ENCODE assay signal across 17 cellular contexts in the genomic region with DNA sequence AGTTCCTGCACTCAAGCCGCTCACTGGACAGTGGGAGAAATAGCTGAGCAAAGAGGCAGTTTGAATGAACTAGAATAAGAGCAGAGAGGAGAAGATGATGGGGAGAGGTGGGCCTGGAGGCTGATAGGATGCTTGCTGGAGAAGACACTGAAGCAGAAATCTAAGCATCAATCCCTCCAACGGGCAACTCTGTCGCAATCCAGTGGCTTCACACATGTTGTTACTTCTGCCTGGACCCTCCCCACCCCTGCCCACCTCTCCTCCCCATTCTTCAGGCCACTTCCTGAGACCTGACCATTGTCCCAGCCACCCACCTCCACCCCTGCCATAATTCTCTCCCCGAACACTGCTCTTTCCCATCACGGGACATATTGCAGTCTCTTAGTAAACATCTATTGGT.
"Had no signal": no experiment of that assay in that cellular context is flagged by ENCODE, and none has a peak within 500 bp of the region (broad histone marks: within the 10 kb centered on the region; RNA-seq: fewer than 3 reads in every experiment).

No MANE protein-coding gene starts in this region.

- H3K27ac ChIP-seq: body of pancreas, pancreas, thoracic aorta had no signal

- H3K27ac Mint-ChIP-seq: activated CD8-positive, alpha-beta T cell treated with anti-CD3 and anti-CD28 coated beads for 36 hours; activated naive CD8-positive, alpha-beta T cell; stimulated activated naive CD8-positive, alpha-beta T cell treated with anti-CD3 and anti-CD28 coated beads, Interleukin-15, amount 100 ng/mL, for 72 hours had no signal

- H3K4me1 ChIP-seq: body of pancreas, pancreas had no signal

- DNase-seq: activated B cell treated with CpG ODN at 0.5 μM for 24 hours; activated CD4-positive, alpha-beta T cell treated with anti-CD3 and anti-CD28 coated beads for 48 hours; activated CD8-positive, alpha-beta T cell treated with anti-CD3 and anti-CD28 coated beads for 36 hours; activated effector memory CD4-positive, alpha-beta T cell treated with Interleukin-2 at 50 U/mL for 16 hours; activated T-cell treated with anti-CD3 and anti-CD28 coated beads, Interleukin-2, amount 50 U/mL, for 4 hours; amniotic stem cell; body of pancreas; cortex of kidney; effector CD8-positive, alpha-beta T cell; left cardiac atrium; pancreas; stimulated activated CD4-positive, alpha-beta T cell treated with anti-CD3 and anti-CD28 coated beads, Interleukin-1b, Interleukin-23, amount 100 ng/mL, for 48 hours; stimulated activated naive CD8-positive, alpha-beta T cell treated with anti-CD3 and anti-CD28 coated beads, Interleukin-15, amount 100 ng/mL, for 72 hours had no signal

- H3K9me3 ChIP-seq: body of pancreas, pancreas, thoracic aorta had no signal

- ATAC-seq: activated CD8-positive, alpha-beta T cell treated with anti-CD3 and anti-CD28 coated beads for 36 hours; activated T-cell treated with anti-CD3 and anti-CD28 coated beads, Interleukin-2, amount 50 U/mL, for 4 hours; body of pancreas; stimulated activated naive CD8-positive, alpha-beta T cell treated with anti-CD3 and anti-CD28 coated beads, Interleukin-15, amount 100 ng/mL, for 72 hours had no signal

- H3K36me3 ChIP-seq: pancreas, thoracic aorta had no signal

- H3K4me3 ChIP-seq: body of pancreas, lung, pancreas, thoracic aorta had no signal

- H3K9me3 Mint-ChIP-seq: activated B cell treated with CpG ODN at 0.5 μM for 24 hours; activated CD8-positive, alpha-beta T cell treated with anti-CD3 and anti-CD28 coated beads for 36 hours; activated T-cell treated with anti-CD3 and anti-CD28 coated beads, Interleukin-2, amount 50 U/mL, for 4 hours; central memory CD8-positive, alpha-beta T cell; stimulated activated naive CD8-positive, alpha-beta T cell treated with anti-CD3 and anti-CD28 coated beads, Interleukin-15, amount 100 ng/mL, for 72 hours had no signal

- H3K36me3 Mint-ChIP-seq: activated naive CD8-positive, alpha-beta T cell had no signal

- H3K27me3 Mint-ChIP-seq: activated B cell treated with CpG ODN at 0.5 μM for 24 hours; activated CD8-positive, alpha-beta T cell treated with anti-CD3 and anti-CD28 coated beads for 36 hours; activated naive CD8-positive, alpha-beta T cell; central memory CD8-positive, alpha-beta T cell; stimulated activated naive CD8-positive, alpha-beta T cell treated with anti-CD3 and anti-CD28 coated beads, Interleukin-15, amount 100 ng/mL, for 72 hours had no signal

- H3K4me3 Mint-ChIP-seq: activated B cell treated with CpG ODN at 0.5 μM for 24 hours; activated CD8-positive, alpha-beta T cell treated with anti-CD3 and anti-CD28 coated beads for 36 hours; activated naive CD8-positive, alpha-beta T cell; activated T-cell treated with anti-CD3 and anti-CD28 coated beads, Interleukin-2, amount 50 U/mL, for 4 hours; central memory CD8-positive, alpha-beta T cell; stimulated activated naive CD8-positive, alpha-beta T cell treated with anti-CD3 and anti-CD28 coated beads, Interleukin-15, amount 100 ng/mL, for 72 hours had no signal

- H3K4me1 Mint-ChIP-seq: activated B cell treated with CpG ODN at 0.5 μM for 24 hours had no signal

- H3K27me3 ChIP-seq: body of pancreas, pancreas had no signal
